ENCODE assay signal across 9 cellular contexts in genomic region chr7:102306916-102307677, GRCh38. TPM values are rescaled to one million over a fixed set of nuclear protein-coding genes. Genes with fewer than 3 reads are reported as not detected.
DNase-seq lines count a peak whose midpoint lies in the region; ATAC-seq, FAIRE-seq and TF ChIP-seq lines count a peak whose summit lies in the region.
"Had no signal": no experiment of that assay in that cellular context is flagged by ENCODE, and none has a peak within 500 bp of the region (broad histone marks: within the 10 kb centered on the region; RNA-seq: fewer than 3 reads in every experiment).

No MANE protein-coding gene starts in this region.

- DNase-seq in AG04449 (ENCODE audit: low read depth, low spot score), result no peak
- DNase-seq in NB4 (ENCODE audit: low read depth), result peak; percentile 97
- DNase-seq in activated naive CD8-positive, alpha-beta T cell treated with anti-CD3 and anti-CD28 coated beads for 36 hours, result peak; percentile 24
- DNase-seq in left kidney (ENCODE audit: low read depth, low spot score), result peak; percentile 87
- peak; percentile 71 for DNase-seq in urothelium cell line (ENCODE audit: low spot score)
- DNase-seq in stimulated activated CD4-positive, alpha-beta T cell treated with anti-CD3 and anti-CD28 coated beads, Interleukin-12 subunit alpha, Interleukin-12 subunit beta, amount 100 ng/mL, for 4 hours, result no peak

- H3K4me3 Mint-ChIP-seq in activated naive CD8-positive, alpha-beta T cell treated with anti-CD3 and anti-CD28 coated beads for 36 hours, result no peak overlapping the region

- peak; percentile 13 for FAIRE-seq in urothelium cell line (lab: Jason Lieb, UNC)

- H3K27ac Mint-ChIP-seq in activated naive CD8-positive, alpha-beta T cell treated with anti-CD3 and anti-CD28 coated beads for 36 hours, result no peak overlapping the region

- TF ChIP-seq CTCF in AG04449 (IDR thresholded peaks at IDR 0.05; ENCODE audit: insufficient read depth, low read length, missing control alignments) (no peak), NB4 (IDR thresholded peaks at IDR 0.05; ENCODE audit: low read depth, low read length) (no peak)

- H3K4me1 Mint-ChIP-seq in activated naive CD8-positive, alpha-beta T cell treated with anti-CD3 and anti-CD28 coated beads for 36 hours, result peaks cover 3% of the 10 kb centered on the region

- no peaks in the 10 kb centered on the region for H3K27me3 Mint-ChIP-seq in activated naive CD8-positive, alpha-beta T cell treated with anti-CD3 and anti-CD28 coated beads for 36 hours

- H3K36me3 Mint-ChIP-seq in activated naive CD8-positive, alpha-beta T cell treated with anti-CD3 and anti-CD28 coated beads for 36 hours, result no peaks in the 10 kb centered on the region

- TF ChIP-seq POLR2A in NB4 (IDR thresholded peaks at IDR 0.05; ENCODE audit: extremely low read depth, insufficient read length), result no peak

- ATAC-seq in GM18499 (IDR thresholded peaks at IDR 0.05; ENCODE audit: insufficient read depth, unreplicated experiment), result peak; percentile 49
- ATAC-seq in HG02678 (IDR thresholded peaks at IDR 0.05; ENCODE audit: unreplicated experiment), result peak; percentile 73

- CTCF ChIA-PET in AG04449 (lab: Yijun Ruan, JAX), result no interaction called here

- POLR2A ChIA-PET in AG04449 (lab: Yijun Ruan, JAX), result no interaction called here

- H3K4me3 ChIP-seq in AG04449 (ENCODE audit: low read depth, low read length) (peak overlapping the region; percentile 24), NB4 (ENCODE audit: low read depth, low read length) (peak overlapping the region; percentile 23)

- H3K9me3 Mint-ChIP-seq in activated naive CD8-positive, alpha-beta T cell treated with anti-CD3 and anti-CD28 coated beads for 36 hours, result no peaks in the 10 kb centered on the region

RNA-seq across cellular contexts. Expression of gene SH2B2, which starts 20.4 kb away (rescaled TPM):
- 1 to 10 TPM; 2.9 to 3.6 TPM for total RNA-seq in activated naive CD8-positive, alpha-beta T cell treated with anti-CD3 and anti-CD28 coated beads for 36 hours

RNA-seq across cellular contexts. Expression of gene SPDYE6, which starts 49.1 kb away (rescaled TPM):
- not detected for total RNA-seq in activated naive CD8-positive, alpha-beta T cell treated with anti-CD3 and anti-CD28 coated beads for 36 hours
- total RNA-seq: NCI-H460 had no signal

Comparison
In these comparisons a context has a peak if more than half of its experiments do, and no peak if none do; other contexts are left out.
1. DNase-seq: peak in NB4 (single experiment), activated naive CD8-positive, alpha-beta T cell treated with anti-CD3 and anti-CD28 coated beads for 36 hours (single experiment), left kidney (single experiment) and urothelium cell line (single experiment); none in AG04449 (single experiment) and stimulated activated CD4-positive, alpha-beta T cell treated with anti-CD3 and anti-CD28 coated beads, Interleukin-12 subunit alpha, Interleukin-12 subunit beta, amount 100 ng/mL, for 4 hours (single experiment).